17 cellular contexts compared by ENCODE assay signal in genomic region chr3:72658466-72659100, GRCh38.
"Had no signal": no experiment of that assay in that cellular context is flagged by ENCODE, and none has a peak within 500 bp of the region (broad histone marks: within the 10 kb centered on the region; RNA-seq: fewer than 3 reads in every experiment).

No MANE protein-coding gene starts in this region.

- ATAC-seq: Panc1, PC-3 had no signal

- H3K27ac ChIP-seq: RWPE1 had no signal

- H3K27ac Mint-ChIP-seq: T-cell had no signal

- H3K36me3 Mint-ChIP-seq: T-cell had no signal

- H3K9me3 ChIP-seq: SK-N-SH had no signal

- H3K9me3 Mint-ChIP-seq: T-cell had no signal

- DNase-seq: IMR-90; Karpas-422; NCI-H1048; NCI-H1436 treated with DMSO at 0.1 percent for 48 hours; NCI-H1694; NCI-H187 treated with DMSO at 0.1 percent for 48 hours; NCI-H2171 treated with DMSO at 0.1 percent for 48 hours; NCI-H446; NCI-H524 treated with DMSO at 0.1 percent for 48 hours; NCI-H774; NK-92 treated with Interleukin-12 subunit alpha and Interleukin-12 subunit beta, amount 100 ng/mL, for 24 hours; SK-N-SH; SW 1271 had no signal

- H3K4me2 ChIP-seq: SK-N-SH had no signal

- H3K9ac ChIP-seq: SK-N-SH had no signal
